In the genomic region with DNA sequence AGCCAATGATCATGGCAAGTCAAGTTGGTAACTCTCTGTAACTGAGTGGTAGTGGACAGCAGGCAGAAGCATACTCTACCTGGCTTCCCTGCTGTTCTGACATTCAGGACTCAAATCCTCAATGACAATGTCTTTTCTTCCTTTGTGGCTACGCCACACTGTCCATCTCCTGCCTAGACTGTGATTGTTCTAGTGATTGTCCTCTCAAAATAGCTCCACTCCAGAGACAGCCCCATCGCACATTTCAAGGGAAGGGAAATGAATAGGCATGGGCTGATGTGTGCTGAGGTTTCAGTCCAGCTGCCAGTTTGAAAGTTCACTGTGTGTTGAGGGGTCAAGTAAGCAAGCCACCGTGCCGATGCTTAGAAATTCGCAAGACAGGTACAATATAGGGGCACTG, we compare ENCODE assay signal across 1 cellular context.
TF ChIP-seq lines count a peak whose summit lies in the region.

No MANE protein-coding gene starts in this region.

TF ChIP-seq in H1, 55 proteins besides CTCF, POLR2A, EP300 and RAD21:
- no peak for TF ChIP-seq SIRT6 (IDR thresholded peaks at IDR 0.05; ENCODE audit: low read length)
- no peak for TF ChIP-seq JUND (IDR thresholded peaks at IDR 0.05; ENCODE audit: low read length)
- TF ChIP-seq SIN3A (conservative IDR thresholded peaks at IDR 0.05 in 1 of 2, IDR thresholded peaks at IDR 0.05 in 1 of 2; ENCODE audit: low read depth in 1 of 2, low read length in 2 of 2): no peak
- TF ChIP-seq TEAD4 (IDR thresholded peaks at IDR 0.05; ENCODE audit: low read depth, low read length): no peak
- TF ChIP-seq RFX5 (IDR thresholded peaks at IDR 0.05; ENCODE audit: borderline replicate concordance, low read depth, low read length): no peak
- TF ChIP-seq CTBP2 (IDR thresholded peaks at IDR 0.05; ENCODE audit: borderline replicate concordance, insufficient read depth, insufficient read length, low read length): no peak
- TF ChIP-seq TBP (IDR thresholded peaks at IDR 0.05; ENCODE audit: low read depth, low read length): no peak
- TF ChIP-seq, protein P1, sequence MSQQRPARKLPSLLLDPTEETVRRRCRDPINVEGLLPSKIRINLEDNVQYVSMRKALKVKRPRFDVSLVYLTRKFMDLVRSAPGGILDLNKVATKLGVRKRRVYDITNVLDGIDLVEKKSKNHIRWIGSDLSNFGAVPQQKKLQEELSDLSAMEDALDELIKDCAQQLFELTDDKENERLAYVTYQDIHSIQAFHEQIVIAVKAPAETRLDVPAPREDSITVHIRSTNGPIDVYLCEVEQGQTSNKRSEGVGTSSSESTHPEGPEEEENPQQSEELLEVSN (IDR thresholded peaks at IDR 0.05): no peak
- no peak for TF ChIP-seq CEBPB (IDR thresholded peaks at IDR 0.05; ENCODE audit: low read depth, low read length)
- no peak for TF ChIP-seq SIX5 (IDR thresholded peaks at IDR 0.05; ENCODE audit: low read depth, low read length)
- TF ChIP-seq CBX8 (IDR thresholded peaks at IDR 0.05; ENCODE audit: borderline replicate concordance, low read depth, low read length): no peak
- no peak for TF ChIP-seq SP4 (IDR thresholded peaks at IDR 0.05; ENCODE audit: low read length)
